Comparison of ENCODE assay signal across 19 cellular contexts in the genomic region with DNA sequence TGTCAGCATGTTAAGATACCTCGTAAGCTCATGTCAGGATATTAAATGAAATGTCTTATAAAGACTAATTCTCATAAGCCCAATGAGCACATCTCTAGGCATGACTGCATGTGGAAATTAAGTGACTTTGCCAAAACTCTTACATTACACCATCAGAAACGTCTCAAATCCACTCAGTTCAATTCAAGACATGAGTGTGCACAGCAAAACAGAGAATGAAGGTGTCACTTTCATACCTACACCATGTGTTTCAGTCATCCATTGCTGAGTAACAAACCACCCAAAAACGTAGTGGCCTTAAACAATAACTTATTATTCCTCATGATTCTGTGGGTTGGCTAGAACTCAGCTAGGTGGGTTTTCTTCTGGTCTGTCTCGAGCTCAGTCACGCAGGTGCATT.
"Had no signal": no experiment of that assay in that cellular context is flagged by ENCODE, and none has a peak within 500 bp of the region (broad histone marks: within the 10 kb centered on the region; RNA-seq: fewer than 3 reads in every experiment).

No MANE protein-coding gene starts in this region.

- H3K27me3 Mint-ChIP-seq: type B pancreatic cell had no signal

- H3K4me1 Mint-ChIP-seq: immature natural killer cell had no signal

- H3K4me3 Mint-ChIP-seq: immature natural killer cell, type B pancreatic cell had no signal

- H3K9me3 Mint-ChIP-seq: immature natural killer cell had no signal

- H3K27ac Mint-ChIP-seq: immature natural killer cell, type B pancreatic cell had no signal

- DNase-seq: colonic mucosa; dermis blood vessel endothelial cell; esophagus squamous epithelium; foreskin fibroblast; glutamatergic neuron; immature natural killer cell; left lung; mesenchymal stem cell; midbrain; posterior cingulate gyrus; spleen; stimulated activated CD4-positive, alpha-beta T cell treated with anti-CD3 and anti-CD28 coated beads, Interleukin-15, amount 100 ng/mL, for 24 hours; stimulated activated CD4-positive, alpha-beta T cell treated with anti-CD3 and anti-CD28 coated beads, Interleukin-1b, Interleukin-23, amount 100 ng/mL, for 48 hours; stimulated activated CD4-positive, alpha-beta T cell treated with anti-CD3 and anti-CD28 coated beads, Interleukin-4, amount 100 ng/mL, for 4 hours; stimulated activated naive CD4-positive, alpha-beta T cell; thyroid gland had no signal

- ATAC-seq: gastroesophageal sphincter, left lung, sciatic nerve had no signal
